In the genomic region with DNA sequence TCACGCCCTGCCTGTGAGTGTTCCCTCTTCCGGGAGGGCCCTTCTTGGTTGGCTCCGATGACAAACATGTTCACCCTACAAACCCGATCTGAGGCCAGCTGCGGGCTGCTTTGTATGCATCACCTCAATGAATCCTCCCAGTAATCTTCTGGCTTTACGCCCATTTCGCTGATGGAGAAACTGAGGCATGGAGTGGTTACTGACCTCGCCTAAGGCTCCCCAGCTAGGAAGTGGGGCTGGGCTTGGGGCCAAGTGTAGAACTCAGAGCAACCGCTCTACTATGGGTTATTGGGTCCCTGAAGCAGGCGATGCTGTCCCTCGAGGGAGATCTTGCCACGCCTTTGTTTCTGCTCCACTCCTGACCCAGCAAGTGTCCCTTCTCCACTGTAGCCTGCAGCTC, we compare ENCODE assay signal across 25 cellular contexts. TPM values are rescaled to one million over a fixed set of nuclear protein-coding genes. Genes with fewer than 3 reads are reported as not detected.
DNase-seq lines count a peak whose midpoint lies in the region; ATAC-seq, FAIRE-seq and TF ChIP-seq lines count a peak whose summit lies in the region.
"Had no signal": no experiment of that assay in that cellular context is flagged by ENCODE, and none has a peak within 500 bp of the region (broad histone marks: within the 10 kb centered on the region; RNA-seq: fewer than 3 reads in every experiment).

No MANE protein-coding gene starts in this region.

- H3K4me3 ChIP-seq in HepG2 (replicated peaks in 1 of 3; ENCODE audit: insufficient read depth in 1 of 3, low read depth in 2 of 3, low read length in 3 of 3) = no peak overlapping the region
- no peak overlapping the region for H3K4me3 ChIP-seq in right lobe of liver
- H3K4me3 ChIP-seq in osteoblast (ENCODE audit: insufficient read depth, low read length) = no peak overlapping the region
- H3K4me3 ChIP-seq: BLaER1, body of pancreas, Peyer's patch, SK-N-MC had no signal

- 100% methylated on average over 7 of the region's 12 CpGs for WGBS in HepG2 (ENCODE audit: low lambda C conversion rate)
- 100% methylated on average over 4 of the region's 12 CpGs for WGBS in right lobe of liver (ENCODE audit: insufficient coverage, low coverage, low lambda C conversion rate, missing lambda C conversion rate)

- peak overlapping the region; percentile 57 to 96 for H3K27ac Mint-ChIP-seq in effector memory CD8-positive, alpha-beta T cell
- no peak overlapping the region for H3K27ac Mint-ChIP-seq in activated T-cell treated with anti-CD3 and anti-CD28 coated beads, Interleukin-2, amount 50 U/mL, for 24 hours
- H3K27ac Mint-ChIP-seq: activated CD4-positive, alpha-beta T cell treated with anti-CD3 and anti-CD28 coated beads, Interleukin-2, amount 10 ng/mL, durations not matched to agents 7 days and 5 days; activated T-helper 17 cell treated with anti-CD3 and anti-CD28 coated beads, Interleukin-2, amount 50 U/mL, for 72 hours; progenitor cell of endocrine pancreas had no signal

- no peak overlapping the region for H2AFZ ChIP-seq in HepG2 (ENCODE audit: low read length)
- no peak overlapping the region for H2AFZ ChIP-seq in osteoblast (ENCODE audit: low read length)

- no peak for ATAC-seq in HepG2
- ATAC-seq in right lobe of liver = no peak
- ATAC-seq in effector memory CD8-positive, alpha-beta T cell (replicated peaks) = no peak
- no peak for ATAC-seq in GM19328 (IDR thresholded peaks at IDR 0.05; ENCODE audit: unreplicated experiment)
- ATAC-seq: activated T-helper 17 cell treated with anti-CD3 and anti-CD28 coated beads, Interleukin-2, amount 50 U/mL, for 72 hours; body of pancreas; stimulated activated naive B cell treated with anti-CD40 and anti-IgM and Interleukin-4, amounts not matched to agents 10 μg/mL and 1 μg/mL and 100 μg/mL, for 72 hours had no signal

- CTCF ChIA-PET in HepG2 (lab: Yijun Ruan, JAX; ENCODE audit: low intra/inter-chr PET ratio, low total read pairs) = no interaction called here

- H3K9me3 ChIP-seq in HepG2 (ENCODE audit: low read length) (no peaks in the 10 kb centered on the region), right lobe of liver (no peaks in the 10 kb centered on the region), osteoblast (ENCODE audit: low read depth, low read length) (no peaks in the 10 kb centered on the region)
- H3K9me3 ChIP-seq: BLaER1, body of pancreas, Peyer's patch had no signal

- peaks cover 5 to 20% of the 10 kb centered on the region in 2 donors for H3K4me1 Mint-ChIP-seq in effector memory CD8-positive, alpha-beta T cell (ENCODE audit: low read depth in 2 of 2)
- H3K4me1 Mint-ChIP-seq in activated T-cell treated with anti-CD3 and anti-CD28 coated beads, Interleukin-2, amount 50 U/mL, for 24 hours (ENCODE audit: low read depth) = peaks cover 15% of the 10 kb centered on the region
- H3K4me1 Mint-ChIP-seq: activated T-helper 17 cell treated with anti-CD3 and anti-CD28 coated beads, Interleukin-2, amount 50 U/mL, for 72 hours had no signal

- TF ChIP-seq RAD21 in HepG2 (CRISPR knock-in tag; IDR thresholded peaks at IDR 0.05) = no peak

- no peaks in the 10 kb centered on the region for H3K27me3 Mint-ChIP-seq in effector memory CD8-positive, alpha-beta T cell
- no peaks in the 10 kb centered on the region for H3K27me3 Mint-ChIP-seq in activated T-cell treated with anti-CD3 and anti-CD28 coated beads, Interleukin-2, amount 50 U/mL, for 24 hours
- H3K27me3 Mint-ChIP-seq: activated CD4-positive, alpha-beta T cell treated with anti-CD3 and anti-CD28 coated beads, Interleukin-2, amount 10 ng/mL, durations not matched to agents 7 days and 5 days; activated T-helper 17 cell treated with anti-CD3 and anti-CD28 coated beads, Interleukin-2, amount 50 U/mL, for 72 hours; progenitor cell of endocrine pancreas; stimulated activated naive B cell treated with anti-CD40 and anti-IgM and Interleukin-4, amounts not matched to agents 10 μg/mL and 1 μg/mL and 100 μg/mL, for 72 hours had no signal

- FAIRE-seq in HepG2 (lab: Jason Lieb, UNC) = no peak
- FAIRE-seq in RCC 7860 (lab: Jason Lieb, UNC) = no peak
- FAIRE-seq: endometrium, GM12891, GM19239 had no signal

- in situ Hi-C loops in HepG2 (cut with HindIII; ENCODE audit: extremely low pct_ligation_motif_present, low pct_unique_long_range_greater_than_20kb) = loop anchor here (10.0 kb wide), 1 partner anchor 446 kb away; no protein-coding TSS in a partner anchor

- intact Hi-C loops in HepG2 (cut with micrococcal nuclease; ENCODE audit: unreplicated experiment) = no loop called here
- intact Hi-C loops in right lobe of liver (cut with DNase I) = no loop called here

- no peak overlapping the region for H3K27ac ChIP-seq in HepG2 (ENCODE audit: extremely low read length, insufficient read depth, low read length)
- H3K27ac ChIP-seq in right lobe of liver = no peak overlapping the region
- peak overlapping the region; percentile 96 for H3K27ac ChIP-seq in osteoblast (ENCODE audit: low read depth, low read length)
- H3K27ac ChIP-seq: body of pancreas, SK-N-MC, VCaP had no signal

- H3K9ac ChIP-seq in HepG2 (ENCODE audit: insufficient read depth, low read depth, low read length) = no peak overlapping the region
- H3K9ac ChIP-seq: BLaER1 had no signal

- H3K4me1 ChIP-seq in HepG2 (ENCODE audit: insufficient read depth, low read length) (peaks cover 5% of the 10 kb centered on the region; the same call in 1 of the 2 replicates), right lobe of liver (no peaks in the 10 kb centered on the region), osteoblast (ENCODE audit: insufficient read depth, low read length) (peaks cover 10% of the 10 kb centered on the region)
- H3K4me1 ChIP-seq: body of pancreas, Peyer's patch had no signal

- DNase-seq in HepG2 (ENCODE audit: low spot score) (no peak), right lobe of liver (no peak), osteoblast (ENCODE audit: insufficient read length, low spot score, missing footprints) (no peak), retina (no peak), RCC 7860 (ENCODE audit: low spot score) (no peak)
- DNase-seq in effector memory CD8-positive, alpha-beta T cell = no peak
- DNase-seq in activated T-cell treated with anti-CD3 and anti-CD28 coated beads, Interleukin-2, amount 50 U/mL, for 24 hours = no peak
- DNase-seq: activated CD4-positive, alpha-beta T cell treated with anti-CD3 and anti-CD28 coated beads, Interleukin-2, amount 10 ng/mL, durations not matched to agents 7 days and 5 days; body of pancreas; Calu3; glutamatergic neuron; NCI-H187; Peyer's patch; stimulated activated CD4-positive, alpha-beta T cell treated with anti-CD3 and anti-CD28 coated beads, Interleukin-2, amount 100 ng/mL, for 48 hours; stimulated activated naive B cell treated with anti-CD40 and anti-IgM and Interleukin-4, amounts not matched to agents 10 μg/mL and 1 μg/mL and 100 μg/mL, for 72 hours had no signal

- POLR2A ChIA-PET in HepG2 (lab: Yijun Ruan, JAX) = no interaction called here

- no TSS peak for BruUV-seq in HepG2 (replicated peaks; lab: Mats Ljungman, UMichigan)

- H3K36me3 ChIP-seq in HepG2 (replicated peaks in 1 of 2; ENCODE audit: control insufficient read depth in 1 of 2, insufficient read depth in 2 of 2, low read length in 2 of 2) (peaks cover 30 to 77% of the 10 kb centered on the region in 2 experiments), right lobe of liver (peaks cover 0 to 12% (median 10%) of the 10 kb centered on the region in 4 donors), osteoblast (ENCODE audit: insufficient read depth, low read length) (peaks cover 42% of the 10 kb centered on the region)

- H3K4me2 ChIP-seq in HepG2 (ENCODE audit: low read depth, low read length) = no peak overlapping the region
- no peak overlapping the region for H3K4me2 ChIP-seq in osteoblast (ENCODE audit: insufficient read depth, low read length)
- H3K4me2 ChIP-seq: BLaER1 had no signal

- no peaks in the 10 kb centered on the region for H3K9me3 Mint-ChIP-seq in effector memory CD8-positive, alpha-beta T cell
- H3K9me3 Mint-ChIP-seq in activated T-cell treated with anti-CD3 and anti-CD28 coated beads, Interleukin-2, amount 50 U/mL, for 24 hours = no peaks in the 10 kb centered on the region
- H3K9me3 Mint-ChIP-seq: activated CD4-positive, alpha-beta T cell treated with anti-CD3 and anti-CD28 coated beads, Interleukin-2, amount 10 ng/mL, durations not matched to agents 7 days and 5 days; activated naive CD4-positive, alpha-beta T cell treated with anti-CD3 and anti-CD28 coated beads, Interleukin-2, amount 50 U/mL, for 72 hours; activated T-helper 17 cell treated with anti-CD3 and anti-CD28 coated beads, Interleukin-2, amount 50 U/mL, for 72 hours; stimulated activated naive B cell treated with anti-CD40 and anti-IgM and Interleukin-4, amounts not matched to agents 10 μg/mL and 1 μg/mL and 100 μg/mL, for 72 hours had no signal

- TF ChIP-seq CTCF in HepG2 (CRISPR knock-in tag; IDR thresholded peaks at IDR 0.05) (no peak), right lobe of liver (IDR thresholded peaks at IDR 0.05) (no peak), osteoblast (IDR thresholded peaks at IDR 0.05; ENCODE audit: extremely low read depth, low read depth, low read length) (no peak)

- H3K79me2 ChIP-seq in HepG2 (ENCODE audit: insufficient read depth, low read length) (no peaks in the 10 kb centered on the region), osteoblast (ENCODE audit: insufficient read depth, low read length) (no peaks in the 10 kb centered on the region)

- peaks cover 27% of the 10 kb centered on the region for H3K36me3 Mint-ChIP-seq in effector memory CD8-positive, alpha-beta T cell (ENCODE audit: insufficient read depth)
- peaks cover 34% of the 10 kb centered on the region for H3K36me3 Mint-ChIP-seq in activated T-cell treated with anti-CD3 and anti-CD28 coated beads, Interleukin-2, amount 50 U/mL, for 24 hours (ENCODE audit: low read depth)
- H3K36me3 Mint-ChIP-seq: activated naive CD4-positive, alpha-beta T cell treated with anti-CD3 and anti-CD28 coated beads, Interleukin-2, amount 50 U/mL, for 72 hours had no signal

- TF ChIP-seq EP300 in HepG2 (IDR thresholded peaks at IDR 0.05; ENCODE audit: low read depth in 2 of 2, low read length in 2 of 2) (no peak), HepG2 (CRISPR knock-in tag; IDR thresholded peaks at IDR 0.05; ENCODE audit: borderline replicate concordance) (no peak)

- no peak overlapping the region for H3K4me3 Mint-ChIP-seq in effector memory CD8-positive, alpha-beta T cell
- no peak overlapping the region for H3K4me3 Mint-ChIP-seq in activated T-cell treated with anti-CD3 and anti-CD28 coated beads, Interleukin-2, amount 50 U/mL, for 24 hours
- H3K4me3 Mint-ChIP-seq: activated CD4-positive, alpha-beta T cell treated with anti-CD3 and anti-CD28 coated beads, Interleukin-2, amount 10 ng/mL, durations not matched to agents 7 days and 5 days; activated T-helper 17 cell treated with anti-CD3 and anti-CD28 coated beads, Interleukin-2, amount 50 U/mL, for 72 hours; stimulated activated naive B cell treated with anti-CD40 and anti-IgM and Interleukin-4, amounts not matched to agents 10 μg/mL and 1 μg/mL and 100 μg/mL, for 72 hours had no signal

- H4K20me1 ChIP-seq in HepG2 (ENCODE audit: insufficient read depth, low read length) = no peaks in the 10 kb centered on the region
- H4K20me1 ChIP-seq in osteoblast (ENCODE audit: insufficient read depth, low read length) = no peaks in the 10 kb centered on the region

- H3K27me3 ChIP-seq in HepG2 (ENCODE audit: control insufficient read depth in 1 of 2, insufficient read depth in 2 of 2, low read length in 2 of 2) (no peaks in the 10 kb centered on the region), right lobe of liver (no peaks in the 10 kb centered on the region), osteoblast (ENCODE audit: insufficient read depth, low read length) (no peaks in the 10 kb centered on the region)
- H3K27me3 ChIP-seq: BLaER1, body of pancreas, Peyer's patch had no signal

- TF ChIP-seq POLR2A in HepG2 (IDR thresholded peaks at IDR 0.05; ENCODE audit: insufficient read depth in 1 of 2, low read depth in 2 of 2, low read length in 2 of 2) (no peak), right lobe of liver (IDR thresholded peaks at IDR 0.05) (no peak)

RNA-seq across cellular contexts. Expression of a gene that starts 38.2 kb away (rescaled TPM):
- total RNA-seq in HepG2 (2016; rRNA removed; fragmentation: Illumina TruSeq; extraction: Trizol) = 83.6 and 107 TPM in 2 replicates
- 33.3 and 37.4 TPM in 2 replicates for total RNA-seq in HepG2 (2016; cell fraction: cytosol; rRNA removed; fragmentation: Illumina TruSeq; extraction: Trizol; ENCODE audit: low read depth)
- 76.9 and 117 TPM in 2 replicates for total RNA-seq in HepG2 (2016; cell fraction: insoluble cytoplasmic fraction; rRNA removed; fragmentation: Illumina TruSeq; extraction: Trizol)
- 30.1 and 30.8 TPM in 2 replicates for total RNA-seq in HepG2 (2016; cell fraction: membrane; rRNA removed; fragmentation: Illumina TruSeq; extraction: Trizol)
- total RNA-seq in HepG2 (2016; cell fraction: nucleus; rRNA removed; fragmentation: Illumina TruSeq; extraction: Trizol) = 29.9 and 31.6 TPM in 2 replicates
- polyA plus RNA-seq in HepG2 (2011; rRNA removed) = 60.0 and 61.2 TPM in 2 replicates
- 63.1 and 67.2 TPM in 2 replicates for polyA plus RNA-seq in HepG2 (2011; cell fraction: cytosol; rRNA removed)
- 19.5 and 21.3 TPM in 2 replicates for polyA plus RNA-seq in HepG2 (2011; cell fraction: nucleus; rRNA removed)
- polyA plus RNA-seq in HepG2 (2012) = 45.5 and 54.3 TPM in 2 replicates
- 32.2 and 38.5 TPM in 2 replicates for polyA plus RNA-seq in HepG2 (2016; cell fraction: cytosol; fragmentation: Illumina TruSeq; extraction: Trizol; ENCODE audit: low read depth)
- 125 and 151 TPM in 2 replicates for polyA plus RNA-seq in HepG2 (2016; cell fraction: insoluble cytoplasmic fraction; fragmentation: Illumina TruSeq; extraction: Trizol; ENCODE audit: low read depth)
- polyA plus RNA-seq in HepG2 (2016; cell fraction: membrane; fragmentation: Illumina TruSeq; extraction: Trizol; ENCODE audit: low read depth) = 30.7 and 36.9 TPM in 2 replicates
- 58.3 and 63.6 TPM in 2 replicates for polyA plus RNA-seq in HepG2 (2016; cell fraction: nucleus; fragmentation: Illumina TruSeq; extraction: Trizol; ENCODE audit: insufficient read depth, low read depth)
- 31.1 and 88.5 TPM in 2 replicates for polyA minus RNA-seq in HepG2 (2011; rRNA and poly(A)+ RNA removed; ENCODE audit: low replicate concordance)
- 12.4 and 13.4 TPM in 2 replicates for polyA minus RNA-seq in HepG2 (2011; cell fraction: cytosol; rRNA and poly(A)+ RNA removed)
- 6.7 and 7.5 TPM in 2 replicates for polyA minus RNA-seq in HepG2 (2011; cell fraction: nucleus; rRNA and poly(A)+ RNA removed)
- total RNA-seq in right lobe of liver = 10 to 100 TPM; 14.2 to 33.4 (median 19.2) TPM
- total RNA-seq in osteoblast = 40.4 and 43.8 TPM in 2 replicates
